In genomic region chr5:146446861-146447733, GRCh38 we compare ENCODE assay signal across 1 cellular context.
TF ChIP-seq lines count a peak whose summit lies in the region.

TCERG1 (plus strand) TSS chr5:146447333; CDS start chr5:146447350, 17 bp downstream.

TF ChIP-seq in HepG2, 621 proteins besides CTCF, POLR2A, EP300 and RAD21 (continued from another document and continues in another):
- TF ChIP-seq RERE (CRISPR knock-in tag; IDR thresholded peaks at IDR 0.05; ENCODE audit: low read depth) (no peak; the same call in 1 of the 2 replicates), ZNF598 (CRISPR knock-in tag; IDR thresholded peaks at IDR 0.05; ENCODE audit: borderline replicate concordance) (no peak), REL (CRISPR knock-in tag; conservative IDR thresholded peaks at IDR 0.05) (no peak), SATB2 (CRISPR knock-in tag; IDR thresholded peaks at IDR 0.05) (0 out of 2 replicates have a peak, but pooled peaks have one; percentile 16), ZNF839 (CRISPR knock-in tag; IDR thresholded peaks at IDR 0.05; ENCODE audit: borderline replicate concordance) (0 out of 2 replicates have a peak, but pooled peaks have one; percentile 34), MEF2D (CRISPR knock-in tag; IDR thresholded peaks at IDR 0.05) (peak; percentile 15; the same call in 1 of the 2 replicates), CCAR2 (optimal IDR thresholded peaks at IDR 0.05; ENCODE audit: low read depth, low read length) (no peak), AGO2 (optimal IDR thresholded peaks at IDR 0.05; ENCODE audit: low read depth, low read length) (peak; percentile 87), HNRNPK (IDR thresholded peaks at IDR 0.05; ENCODE audit: low read depth, low read length, poor library complexity, severe bottlenecking) (peak; percentile 67), EED (CRISPR knock-in tag; IDR thresholded peaks at IDR 0.05) (no peak), BATF2 (CRISPR knock-in tag; IDR thresholded peaks at IDR 0.05) (no peak; the same call in 1 of the 2 replicates), TEAD2 (CRISPR knock-in tag; IDR thresholded peaks at IDR 0.05) (no peak), FOXK1 (CRISPR knock-in tag; IDR thresholded peaks at IDR 0.05; ENCODE audit: borderline replicate concordance, low read depth) (peak; percentile 44; the same call in 1 of the 2 replicates), PAXIP1 (CRISPR knock-in tag; conservative IDR thresholded peaks at IDR 0.05) (peak; percentile 17; the same call in 1 of the 2 replicates), ZSCAN29 (CRISPR knock-in tag; conservative IDR thresholded peaks at IDR 0.05) (no peak), HNF1B (CRISPR knock-in tag; IDR thresholded peaks at IDR 0.05) (no peak; the same call in 1 of the 2 replicates), MIER2 (CRISPR knock-in tag; IDR thresholded peaks at IDR 0.05) (peak; percentile 84), ARNT (IDR thresholded peaks at IDR 0.05) (no peak), ZEB1 (IDR thresholded peaks at IDR 0.05; ENCODE audit: insufficient replicate concordance, low read depth) (no peak), TBP (CRISPR knock-in tag; IDR thresholded peaks at IDR 0.05) (no peak), ZNF670 (CRISPR knock-in tag; IDR thresholded peaks at IDR 0.05; ENCODE audit: borderline replicate concordance) (no peak; the same call in 1 of the 2 replicates), MTF1 (CRISPR knock-in tag; IDR thresholded peaks at IDR 0.05) (no peak), ZNF503 (CRISPR knock-in tag; IDR thresholded peaks at IDR 0.05) (peak; percentile 41; the same call in 1 of the 2 replicates), E2F2 (CRISPR knock-in tag; IDR thresholded peaks at IDR 0.05; ENCODE audit: borderline replicate concordance) (0 out of 2 replicates have a peak, but pooled peaks have one; percentile 42), ELF4 (CRISPR knock-in tag; IDR thresholded peaks at IDR 0.05; ENCODE audit: borderline replicate concordance) (peak; percentile 55; the same call in 1 of the 2 replicates), GABPB1 (CRISPR knock-in tag; IDR thresholded peaks at IDR 0.05) (peak; percentile 76), HNRNPL (IDR thresholded peaks at IDR 0.05; ENCODE audit: low read depth, low read length) (0 out of 2 replicates have a peak, but pooled peaks have one; percentile 22), NFE2L2 (IDR thresholded peaks at IDR 0.05; ENCODE audit: low read length) (no peak)
- TF ChIP-seq, protein P1, sequence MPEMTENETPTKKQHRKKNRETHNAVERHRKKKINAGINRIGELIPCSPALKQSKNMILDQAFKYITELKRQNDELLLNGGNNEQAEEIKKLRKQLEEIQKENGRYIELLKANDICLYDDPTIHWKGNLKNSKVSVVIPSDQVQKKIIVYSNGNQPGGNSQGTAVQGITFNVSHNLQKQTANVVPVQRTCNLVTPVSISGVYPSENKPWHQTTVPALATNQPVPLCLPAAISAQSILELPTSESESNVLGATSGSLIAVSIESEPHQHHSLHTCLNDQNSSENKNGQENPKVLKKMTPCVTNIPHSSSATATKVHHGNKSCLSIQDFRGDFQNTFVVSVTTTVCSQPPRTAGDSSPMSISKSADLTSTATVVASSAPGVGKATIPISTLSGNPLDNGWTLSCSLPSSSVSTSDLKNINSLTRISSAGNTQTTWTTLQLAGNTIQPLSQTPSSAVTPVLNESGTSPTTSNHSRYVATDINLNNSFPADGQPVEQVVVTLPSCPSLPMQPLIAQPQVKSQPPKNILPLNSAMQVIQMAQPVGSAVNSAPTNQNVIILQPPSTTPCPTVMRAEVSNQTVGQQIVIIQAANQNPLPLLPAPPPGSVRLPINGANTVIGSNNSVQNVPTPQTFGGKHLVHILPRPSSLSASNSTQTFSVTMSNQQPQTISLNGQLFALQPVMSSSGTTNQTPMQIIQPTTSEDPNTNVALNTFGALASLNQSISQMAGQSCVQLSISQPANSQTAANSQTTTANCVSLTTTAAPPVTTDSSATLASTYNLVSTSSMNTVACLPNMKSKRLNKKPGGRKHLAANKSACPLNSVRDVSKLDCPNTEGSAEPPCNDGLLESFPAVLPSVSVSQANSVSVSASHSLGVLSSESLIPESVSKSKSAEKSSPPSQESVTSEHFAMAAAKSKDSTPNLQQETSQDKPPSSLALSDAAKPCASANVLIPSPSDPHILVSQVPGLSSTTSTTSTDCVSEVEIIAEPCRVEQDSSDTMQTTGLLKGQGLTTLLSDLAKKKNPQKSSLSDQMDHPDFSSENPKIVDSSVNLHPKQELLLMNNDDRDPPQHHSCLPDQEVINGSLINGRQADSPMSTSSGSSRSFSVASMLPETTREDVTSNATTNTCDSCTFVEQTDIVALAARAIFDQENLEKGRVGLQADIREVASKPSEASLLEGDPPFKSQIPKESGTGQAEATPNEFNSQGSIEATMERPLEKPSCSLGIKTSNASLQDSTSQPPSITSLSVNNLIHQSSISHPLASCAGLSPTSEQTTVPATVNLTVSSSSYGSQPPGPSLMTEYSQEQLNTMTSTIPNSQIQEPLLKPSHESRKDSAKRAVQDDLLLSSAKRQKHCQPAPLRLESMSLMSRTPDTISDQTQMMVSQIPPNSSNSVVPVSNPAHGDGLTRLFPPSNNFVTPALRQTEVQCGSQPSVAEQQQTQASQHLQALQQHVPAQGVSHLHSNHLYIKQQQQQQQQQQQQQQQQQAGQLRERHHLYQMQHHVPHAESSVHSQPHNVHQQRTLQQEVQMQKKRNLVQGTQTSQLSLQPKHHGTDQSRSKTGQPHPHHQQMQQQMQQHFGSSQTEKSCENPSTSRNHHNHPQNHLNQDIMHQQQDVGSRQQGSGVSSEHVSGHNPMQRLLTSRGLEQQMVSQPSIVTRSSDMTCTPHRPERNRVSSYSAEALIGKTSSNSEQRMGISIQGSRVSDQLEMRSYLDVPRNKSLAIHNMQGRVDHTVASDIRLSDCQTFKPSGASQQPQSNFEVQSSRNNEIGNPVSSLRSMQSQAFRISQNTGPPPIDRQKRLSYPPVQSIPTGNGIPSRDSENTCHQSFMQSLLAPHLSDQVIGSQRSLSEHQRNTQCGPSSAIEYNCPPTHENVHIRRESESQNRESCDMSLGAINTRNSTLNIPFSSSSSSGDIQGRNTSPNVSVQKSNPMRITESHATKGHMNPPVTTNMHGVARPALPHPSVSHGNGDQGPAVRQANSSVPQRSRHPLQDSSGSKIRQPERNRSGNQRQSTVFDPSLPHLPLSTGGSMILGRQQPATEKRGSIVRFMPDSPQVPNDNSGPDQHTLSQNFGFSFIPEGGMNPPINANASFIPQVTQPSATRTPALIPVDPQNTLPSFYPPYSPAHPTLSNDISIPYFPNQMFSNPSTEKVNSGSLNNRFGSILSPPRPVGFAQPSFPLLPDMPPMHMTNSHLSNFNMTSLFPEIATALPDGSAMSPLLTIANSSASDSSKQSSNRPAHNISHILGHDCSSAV (CRISPR knock-in tag; IDR thresholded peaks at IDR 0.05; ENCODE audit: borderline replicate concordance) = no peak
- TF ChIP-seq, protein P2, sequence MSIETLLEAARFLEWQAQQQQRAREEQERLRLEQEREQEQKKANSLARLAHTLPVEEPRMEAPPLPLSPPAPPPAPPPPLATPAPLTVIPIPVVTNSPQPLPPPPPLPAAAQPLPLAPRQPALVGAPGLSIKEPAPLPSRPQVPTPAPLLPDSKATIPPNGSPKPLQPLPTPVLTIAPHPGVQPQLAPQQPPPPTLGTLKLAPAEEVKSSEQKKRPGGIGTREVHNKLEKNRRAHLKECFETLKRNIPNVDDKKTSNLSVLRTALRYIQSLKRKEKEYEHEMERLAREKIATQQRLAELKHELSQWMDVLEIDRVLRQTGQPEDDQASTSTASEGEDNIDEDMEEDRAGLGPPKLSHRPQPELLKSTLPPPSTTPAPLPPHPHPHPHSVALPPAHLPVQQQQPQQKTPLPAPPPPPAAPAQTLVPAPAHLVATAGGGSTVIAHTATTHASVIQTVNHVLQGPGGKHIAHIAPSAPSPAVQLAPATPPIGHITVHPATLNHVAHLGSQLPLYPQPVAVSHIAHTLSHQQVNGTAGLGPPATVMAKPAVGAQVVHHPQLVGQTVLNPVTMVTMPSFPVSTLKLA (IDR thresholded peaks at IDR 0.05) = peak; percentile 56; the same call in 1 of the 2 replicates
